In genomic region chr1:78038491-78038939, GRCh38 we compare ENCODE assay signal across 20 cellular contexts. TPM values are rescaled to one million over a fixed set of nuclear protein-coding genes. Genes with fewer than 3 reads are reported as not detected.
DNase-seq lines count a peak whose midpoint lies in the region; ATAC-seq, FAIRE-seq and TF ChIP-seq lines count a peak whose summit lies in the region.
"Had no signal": no experiment of that assay in that cellular context is flagged by ENCODE, and none has a peak within 500 bp of the region (broad histone marks: within the 10 kb centered on the region; RNA-seq: fewer than 3 reads in every experiment).

No MANE protein-coding gene starts in this region.

- ATAC-seq in body of pancreas (peak; percentile 94), HG03196 (IDR thresholded peaks at IDR 0.05; ENCODE audit: unreplicated experiment) (no peak), GM21423 (IDR thresholded peaks at IDR 0.05; ENCODE audit: unreplicated experiment) (no peak)
- ATAC-seq: activated naive CD4-positive, alpha-beta T cell treated with anti-CD3 and anti-CD28 coated beads, Interleukin-2, amount 50 U/mL, for 72 hours; heart left ventricle; Right ventricle myocardium inferior had no signal

- TF ChIP-seq POLR2A in body of pancreas (IDR thresholded peaks at IDR 0.05): peak in 1 of 3 donors; percentile 38
- TF ChIP-seq POLR2A in thyroid gland (IDR thresholded peaks at IDR 0.05): no peak

- peak; percentile 83 for DNase-seq in DMS53 treated with DMSO at 0.1 percent for 48 hours (lab: John Stamatoyannopoulos, UW; ENCODE audit: unreplicated experiment)
- peak; percentile 9 for DNase-seq in LoVo (ENCODE audit: low spot score)
- peak in 1 of 4 donors; percentile 39 for DNase-seq in body of pancreas
- DNase-seq in AG20443 (ENCODE audit: low spot score): no peak
- no peak for DNase-seq in thyroid gland
- DNase-seq: activated CD4-positive, alpha-beta T cell treated with anti-CD3 and anti-CD28 coated beads, Interleukin-2, amount 10 ng/mL, durations not matched to agents 24 days and 14 days; CD4-positive, CD25-positive, alpha-beta regulatory T cell; heart left ventricle; kidney glomerular epithelial cell; NCI-H1694 treated with DMSO at 0.1 percent for 48 hours; NK-92 treated with Interleukin-12 subunit alpha and Interleukin-12 subunit beta, amount 100 ng/mL, for 24 hours; stomach had no signal

- peak overlapping the region; percentile 41 to 90 (median 72) for H3K27ac ChIP-seq in body of pancreas
- H3K27ac ChIP-seq in thyroid gland: no peak overlapping the region
- H3K27ac ChIP-seq: heart left ventricle, parathyroid adenoma, stomach, vagina had no signal

- TF ChIP-seq CTCF in body of pancreas (IDR thresholded peaks at IDR 0.05): no peak
- no peak for TF ChIP-seq CTCF in thyroid gland (IDR thresholded peaks at IDR 0.05)

- no peaks in the 10 kb centered on the region for H3K36me3 ChIP-seq in body of pancreas (replicated peaks in 1 of 2; ENCODE audit: insufficient read depth in 1 of 2, low read depth in 2 of 2)
- no peaks in the 10 kb centered on the region for H3K36me3 ChIP-seq in thyroid gland
- H3K36me3 ChIP-seq: heart left ventricle, stomach, vagina had no signal

- intact Hi-C loops in body of pancreas (cut with DNase I): no loop called here
- intact Hi-C loops in thyroid gland (cut with DNase I): no loop called here

- H3K9me3 ChIP-seq in body of pancreas (no peaks in the 10 kb centered on the region), thyroid gland (no peaks in the 10 kb centered on the region)
- H3K9me3 ChIP-seq: heart left ventricle, stomach, vagina had no signal

- H3K4me3 ChIP-seq in body of pancreas (no peak overlapping the region), thyroid gland (replicated peaks in 1 of 3) (no peak overlapping the region)
- H3K4me3 ChIP-seq: heart left ventricle, stomach, vagina had no signal

- peaks cover 63% of the 10 kb centered on the region for H3K4me1 ChIP-seq in body of pancreas
- H3K4me1 ChIP-seq in thyroid gland: no peaks in the 10 kb centered on the region
- H3K4me1 ChIP-seq: parathyroid adenoma, vagina had no signal

- H3K27me3 ChIP-seq in body of pancreas: no peaks in the 10 kb centered on the region
- H3K27me3 ChIP-seq in thyroid gland: no peaks in the 10 kb centered on the region
- H3K27me3 ChIP-seq: heart left ventricle, stomach, vagina had no signal

- peak; percentile 60 for FAIRE-seq in islet of Langerhans (lab: Jason Lieb, UNC)
- FAIRE-seq: G401.6 had no signal

RNA-seq across cellular contexts. Expression of gene GIPC2, which starts 7.3 kb away (rescaled TPM):
- total RNA-seq in body of pancreas: 10 to 100 TPM; 19.2 to 20.1 TPM
- 1 to 10 TPM; 1.5 to 5.0 (median 2.6) TPM for total RNA-seq in thyroid gland
- total RNA-seq: activated CD4-positive, alpha-beta T cell treated with anti-CD3 and anti-CD28 coated beads, Interleukin-2, amount 10 ng/mL, durations not matched to agents 24 days and 14 days; CD4-positive, CD25-positive, alpha-beta regulatory T cell had no signal

RNA-seq across cellular contexts. Expression of gene DNAJB4, which starts 33.8 kb away (rescaled TPM):
- total RNA-seq in body of pancreas (10 to 100 TPM; 20.2 to 24.1 TPM), thyroid gland (10 to 100 TPM; 44.5 to 57.2 (median 50.8) TPM)

RNA-seq across cellular contexts. Expression of gene FUBP1, which starts 59.6 kb away (rescaled TPM):
- total RNA-seq in body of pancreas (10 to 100 TPM; 56.7 to 63.8 TPM), thyroid gland (100 to 1,000 TPM; 136 to 231 (median 178) TPM)

Comparison
In these comparisons a context has a peak if more than half of its experiments do, and no peak if none do; other contexts are left out.
1. DNase-seq: peak in DMS53 treated with DMSO at 0.1 percent for 48 hours (single experiment) and LoVo (single experiment); none in AG20443 (single experiment) and thyroid gland (0 of 2).
2. H3K27ac ChIP-seq: peak in body of pancreas (4 of 4); none in thyroid gland (0 of 3).